ENCODE assay signal across 8 cellular contexts in genomic region chr3:195271116-195271858, GRCh38. TPM values are rescaled to one million over a fixed set of nuclear protein-coding genes. Genes with fewer than 3 reads are reported as not detected.
A peak's percentile ranks its signal among the peaks of the same experiment; 100 is the strongest.
DNase-seq lines count a peak whose midpoint lies in the region; ATAC-seq, FAIRE-seq and TF ChIP-seq lines count a peak whose summit lies in the region.

XXYLT1 (minus strand) TSS chr3:195271159; CDS start chr3:195271058, 101 bp downstream.

- FAIRE-seq in D721Med (lab: Jason Lieb, UNC) = no peak

- H3K36me3 Mint-ChIP-seq in endothelial cell (ENCODE audit: low read depth, unreplicated experiment) = peaks cover 8% of the 10 kb centered on the region

- peaks cover 28% of the 10 kb centered on the region for H3K4me1 Mint-ChIP-seq in endothelial cell (ENCODE audit: unreplicated experiment)

- peak within 1 kb of the TSS; percentile 90 for H3K9ac ChIP-seq in HUES6 (ENCODE audit: low read length)

- DNase-seq in D721Med (ENCODE audit: insufficient read length, low spot score) = no peak
- DNase-seq in NOMO-1 treated with dmso at 0.1 percent for 144 hours (lab: John Stamatoyannopoulos, UW; ENCODE audit: unreplicated experiment) = peak; percentile 93
- peak; percentile 91 for DNase-seq in activated CD8-positive, alpha-beta memory T cell treated with anti-CD3 and anti-CD28 coated beads, Interleukin-2, amount 50 U/mL, for 4 hours
- DNase-seq in endothelial cell (ENCODE audit: low spot score) = peak; percentile 95
- peak; percentile 94 for DNase-seq in midbrain (lab: John Stamatoyannopoulos, UW)
- DNase-seq in stimulated activated CD8-positive, alpha-beta memory T cell treated with anti-CD3 and anti-CD28 coated beads, Interleukin-15, amount 100 ng/mL, for 48 hours (ENCODE audit: low read depth in 2 of 2) = peak; percentile 84 to 85

- H3K27ac ChIP-seq in HUES6 (ENCODE audit: low read depth, low read length) = peak within 1 kb of the TSS; percentile 75

- peak within 1 kb of the TSS; percentile 93 for H3K4me3 Mint-ChIP-seq in endothelial cell (ENCODE audit: unreplicated experiment)

- peak; percentile 84 for TF ChIP-seq CTCF in D721Med (IDR thresholded peaks at IDR 0.05; ENCODE audit: insufficient read depth, missing control alignments)
- peak; percentile 91 for TF ChIP-seq CTCF in endothelial cell (IDR thresholded peaks at IDR 0.05; ENCODE audit: unreplicated experiment)

- peak within 1 kb of the TSS; percentile 85 for H3K27ac Mint-ChIP-seq in endothelial cell (ENCODE audit: unreplicated experiment)

- H3K9me3 Mint-ChIP-seq in endothelial cell (ENCODE audit: unreplicated experiment) = no peaks in the 10 kb centered on the region

- H3K9me3 ChIP-seq in HUES6 (ENCODE audit: control insufficient read depth, insufficient read depth, low read depth, low read length) = no peaks in the 10 kb centered on the region

- peaks cover 11% of the 10 kb centered on the region for H3K36me3 ChIP-seq in HUES6 (ENCODE audit: control insufficient read depth, insufficient read depth, low read length)

- peak within 1 kb of the TSS; percentile 77 for H3K4me3 ChIP-seq in HUES6 (ENCODE audit: low read depth, low read length)

- H3K27me3 ChIP-seq in HUES6 (ENCODE audit: control insufficient read depth, insufficient read depth, low read length) = no peaks in the 10 kb centered on the region

- H3K4me1 ChIP-seq in HUES6 (ENCODE audit: control insufficient read depth, insufficient read depth, low read length) = peaks cover 21% of the 10 kb centered on the region

- peak; percentile 82 for ATAC-seq in GM21447 (IDR thresholded peaks at IDR 0.05; ENCODE audit: unreplicated experiment)

- H3K27me3 Mint-ChIP-seq in endothelial cell (ENCODE audit: unreplicated experiment) = peaks cover 11% of the 10 kb centered on the region

RNA-seq across cellular contexts. Expression of gene XXYLT1, which starts in this region (rescaled TPM):
- total RNA-seq in endothelial cell (ENCODE audit: unreplicated experiment) = 25.0 TPM
